Comparison of ENCODE assay signal across 34 cellular contexts in genomic region chr5:35239911-35240610, GRCh38. TPM values are rescaled to one million over a fixed set of nuclear protein-coding genes. Genes with fewer than 3 reads are reported as not detected.
"Had no signal": no experiment of that assay in that cellular context is flagged by ENCODE, and none has a peak within 500 bp of the region (broad histone marks: within the 10 kb centered on the region; RNA-seq: fewer than 3 reads in every experiment).

No MANE protein-coding gene starts in this region.

- DNase-seq: activated CD4-positive, alpha-beta T cell treated with anti-CD3 and anti-CD28 coated beads for 36 hours; activated CD4-positive, alpha-beta T cell treated with anti-CD3 and anti-CD28 coated beads, Interleukin-2, amount 10 ng/mL, durations not matched to agents 7 days and 5 days; activated CD4-positive, alpha-beta T cell treated with anti-CD3 and anti-CD28 coated beads, Interleukin-2, amount 50 U/mL, for 48 hours; activated CD8-positive, alpha-beta T cell treated with anti-CD3 and anti-CD28 coated beads, Interleukin-2, amount 10 ng/mL, durations not matched to agents 7 days and 5 days; activated gamma-delta T cell; activated naive CD4-positive, alpha-beta T cell treated with Interleukin-2 at 50 U/mL for 16 hours; activated naive CD8-positive, alpha-beta T cell treated with anti-CD3 and anti-CD28 coated beads, Interleukin-2, amount 10 ng/mL, durations not matched to agents 7 days and 5 days; activated T-cell treated with anti-CD3 and anti-CD28 coated beads, Interleukin-2, amount 50 U/mL, for 24 hours; amygdala; MV-4-11; NCI-H1092; NCI-H1436 treated with DMSO at 0.1 percent for 48 hours; NCI-H1694 treated with DMSO at 0.1 percent for 48 hours; NCI-H2029 treated with DMSO at 0.1 percent for 48 hours; NCI-H2107; NCI-H2171; NCI-H510A; NCI-H748 treated with DMSO at 0.1 percent for 48 hours; NK-92 treated with Interleukin-12 subunit alpha and Interleukin-12 subunit beta, amount 100 ng/mL, for 24 hours; PC-3; Peyer's patch; RPMI8226; SHP77 treated with DMSO at 0.1 percent for 48 hours; SK-N-SH had no signal

- H3K9me3 Mint-ChIP-seq: activated CD4-positive, alpha-beta T cell treated with anti-CD3 and anti-CD28 coated beads, Interleukin-2, amount 10 ng/mL, durations not matched to agents 7 days and 5 days; activated naive CD4-positive, alpha-beta T cell treated with anti-CD3 and anti-CD28 coated beads, Interleukin-2, amount 50 U/mL, for 24 hours; activated naive CD8-positive, alpha-beta T cell treated with anti-CD3 and anti-CD28 coated beads, Interleukin-2, amount 10 ng/mL, durations not matched to agents 7 days and 5 days; activated T-cell treated with anti-CD3 and anti-CD28 coated beads, Interleukin-2, amount 50 U/mL, for 24 hours; activated T-helper 2 cell treated with anti-CD3 and anti-CD28 coated beads, Interferon-gamma antibody, Interleukin-2, Interleukin-4, amounts not matched to agents 10 μg/mL and 5 μg/mL and 100 μg/mL, durations not matched to agents 14 hours and 24 hours and 36 hours; T-helper 1 cell treated with Interleukin-12 subunit alpha and Interleukin-12 subunit beta and Interleukin-4 antibody, amounts not matched to agents 30 μg/mL and 1 μg/mL, for 36 hours; T-helper 2 cell treated with Interferon-gamma antibody and Interleukin-4, amounts not matched to agents 5 μg/mL and 100 μg/mL, for 36 hours had no signal

- H3K4me2 ChIP-seq: SK-N-SH had no signal

- H3K9me3 ChIP-seq: ascending aorta, breast epithelium, Peyer's patch, SJSA1, SK-N-SH had no signal

- H3K36me3 Mint-ChIP-seq: activated naive CD4-positive, alpha-beta T cell treated with anti-CD3 and anti-CD28 coated beads, Interleukin-2, amount 50 U/mL, for 24 hours; activated naive CD8-positive, alpha-beta T cell treated with anti-CD3 and anti-CD28 coated beads, Interleukin-2, amount 10 ng/mL, durations not matched to agents 7 days and 5 days; WTC11 had no signal

- ATAC-seq: activated CD4-positive, alpha-beta T cell treated with anti-CD3 and anti-CD28 coated beads for 36 hours; activated CD4-positive, CD25-positive, alpha-beta regulatory T cell treated with anti-CD3 and anti-CD28 coated beads, Interleukin-2, amount 50 U/mL, for 24 hours; activated CD8-positive, alpha-beta T cell treated with anti-CD3 and anti-CD28 coated beads, Interleukin-2, amount 10 ng/mL, durations not matched to agents 7 days and 5 days; PC-3; WTC11 had no signal

- H3K4me3 ChIP-seq: ascending aorta, breast epithelium, Peyer's patch, SJSA1 had no signal

- H3K4me1 ChIP-seq: ascending aorta, breast epithelium, SJSA1 had no signal

- H3K9ac ChIP-seq: SK-N-SH had no signal

- H3K27me3 ChIP-seq: ascending aorta, breast epithelium, Peyer's patch, SJSA1 had no signal

- H3K27ac Mint-ChIP-seq: activated CD4-positive, alpha-beta T cell treated with anti-CD3 and anti-CD28 coated beads for 36 hours; activated CD4-positive, alpha-beta T cell treated with anti-CD3 and anti-CD28 coated beads, Interleukin-2, amount 10 ng/mL, durations not matched to agents 7 days and 5 days; activated CD8-positive, alpha-beta T cell treated with anti-CD3 and anti-CD28 coated beads, Interleukin-2, amount 10 ng/mL, durations not matched to agents 7 days and 5 days; activated naive CD4-positive, alpha-beta T cell treated with anti-CD3 and anti-CD28 coated beads, Interleukin-2, amount 50 U/mL, for 24 hours; activated naive CD8-positive, alpha-beta T cell treated with anti-CD3 and anti-CD28 coated beads, Interleukin-2, amount 10 ng/mL, durations not matched to agents 7 days and 5 days; activated T-cell treated with anti-CD3 and anti-CD28 coated beads, Interleukin-2, amount 50 U/mL, for 24 hours; activated T-helper 2 cell treated with anti-CD3 and anti-CD28 coated beads, Interferon-gamma antibody, Interleukin-2, Interleukin-4, amounts not matched to agents 10 μg/mL and 5 μg/mL and 100 μg/mL, durations not matched to agents 14 hours and 24 hours and 36 hours; T-helper 1 cell treated with Interleukin-12 subunit alpha and Interleukin-12 subunit beta and Interleukin-4 antibody, amounts not matched to agents 30 μg/mL and 1 μg/mL, for 36 hours; T-helper 2 cell treated with Interferon-gamma antibody and Interleukin-4, amounts not matched to agents 5 μg/mL and 100 μg/mL, for 36 hours; WTC11 had no signal

- H3K27ac ChIP-seq: ascending aorta, breast epithelium, Peyer's patch, SJSA1 had no signal

- H3K36me3 ChIP-seq: ascending aorta, breast epithelium, Peyer's patch, SJSA1 had no signal

- H3K4me1 Mint-ChIP-seq: activated CD4-positive, alpha-beta T cell treated with anti-CD3 and anti-CD28 coated beads for 36 hours; activated CD4-positive, alpha-beta T cell treated with anti-CD3 and anti-CD28 coated beads, Interleukin-2, amount 10 ng/mL, durations not matched to agents 7 days and 5 days; activated naive CD4-positive, alpha-beta T cell treated with anti-CD3 and anti-CD28 coated beads, Interleukin-2, amount 50 U/mL, for 24 hours; activated naive CD8-positive, alpha-beta T cell treated with anti-CD3 and anti-CD28 coated beads, Interleukin-2, amount 10 ng/mL, durations not matched to agents 7 days and 5 days had no signal

- FAIRE-seq: TTC549 had no signal

- H3K4me3 Mint-ChIP-seq: activated CD4-positive, alpha-beta T cell treated with anti-CD3 and anti-CD28 coated beads for 36 hours; activated CD4-positive, alpha-beta T cell treated with anti-CD3 and anti-CD28 coated beads, Interleukin-2, amount 10 ng/mL, durations not matched to agents 7 days and 5 days; activated CD8-positive, alpha-beta T cell treated with anti-CD3 and anti-CD28 coated beads, Interleukin-2, amount 10 ng/mL, durations not matched to agents 7 days and 5 days; activated naive CD4-positive, alpha-beta T cell treated with anti-CD3 and anti-CD28 coated beads, Interleukin-2, amount 50 U/mL, for 24 hours; activated naive CD8-positive, alpha-beta T cell treated with anti-CD3 and anti-CD28 coated beads, Interleukin-2, amount 10 ng/mL, durations not matched to agents 7 days and 5 days; activated T-cell treated with anti-CD3 and anti-CD28 coated beads, Interleukin-2, amount 50 U/mL, for 24 hours; T-helper 1 cell treated with Interleukin-12 subunit alpha and Interleukin-12 subunit beta and Interleukin-4 antibody, amounts not matched to agents 30 μg/mL and 1 μg/mL, for 36 hours; T-helper 2 cell treated with Interferon-gamma antibody and Interleukin-4, amounts not matched to agents 5 μg/mL and 100 μg/mL, for 36 hours; WTC11 had no signal

RNA-seq across cellular contexts. Expression of gene PRLR, which starts 9.8 kb away (rescaled TPM):
- total RNA-seq: activated CD4-positive, alpha-beta T cell treated with anti-CD3 and anti-CD28 coated beads, Interleukin-2, amount 10 ng/mL, durations not matched to agents 7 days and 5 days; activated CD8-positive, alpha-beta T cell treated with anti-CD3 and anti-CD28 coated beads, Interleukin-2, amount 10 ng/mL, durations not matched to agents 7 days and 5 days; activated naive CD8-positive, alpha-beta T cell treated with anti-CD3 and anti-CD28 coated beads, Interleukin-2, amount 10 ng/mL, durations not matched to agents 7 days and 5 days; activated T-helper 2 cell treated with anti-CD3 and anti-CD28 coated beads, Interferon-gamma antibody, Interleukin-2, Interleukin-4, amounts not matched to agents 10 μg/mL and 5 μg/mL and 100 μg/mL, durations not matched to agents 14 hours and 24 hours and 36 hours had no signal
